8 cellular contexts compared by ENCODE assay signal in the genomic region with DNA sequence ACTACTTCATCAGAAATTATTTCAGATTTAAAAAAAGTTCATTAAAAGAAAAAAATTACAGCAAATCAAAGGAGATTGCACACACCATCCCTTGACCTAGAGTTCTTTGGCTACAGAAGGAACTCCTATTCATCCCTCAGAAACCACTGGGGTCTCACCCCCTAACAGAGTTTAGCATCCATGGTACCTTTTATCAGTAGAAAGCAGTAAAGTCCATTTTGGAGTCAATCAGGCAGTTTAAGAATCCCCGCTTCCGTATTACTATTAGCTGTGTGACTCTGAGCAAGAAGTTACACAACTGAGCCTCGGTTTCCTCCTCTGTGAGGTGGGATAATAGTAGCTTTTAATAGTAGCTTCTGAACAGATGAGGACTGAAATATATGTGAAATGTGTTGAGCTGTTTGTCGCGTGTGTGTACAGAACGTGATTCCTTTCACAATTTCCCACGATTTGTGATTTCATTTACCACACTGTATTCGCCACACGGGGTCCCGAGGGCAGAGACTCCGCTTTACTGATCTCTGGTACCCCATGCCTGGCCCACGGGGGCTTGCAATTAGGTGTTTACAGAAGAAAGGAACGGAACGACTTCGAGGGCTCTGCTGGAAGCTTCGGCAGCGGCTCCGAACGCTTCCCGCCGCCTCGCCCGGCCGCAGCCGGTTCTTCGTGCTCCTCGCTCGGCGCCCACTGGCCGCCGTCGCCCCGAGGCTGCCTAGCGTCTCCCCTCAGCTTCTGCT.
DNase-seq lines count a peak whose midpoint lies in the region; ATAC-seq and TF ChIP-seq lines count a peak whose summit lies in the region.

No MANE protein-coding gene starts in this region.

- no peak for TF ChIP-seq EP300 in upper lobe of left lung (IDR thresholded peaks at IDR 0.05)

- H3K27me3 ChIP-seq in SJCRH30 (no peaks in the 10 kb centered on the region), upper lobe of left lung (no peaks in the 10 kb centered on the region)

- no peak for TF ChIP-seq POLR2A in upper lobe of left lung (IDR thresholded peaks at IDR 0.05)

- H3K27ac ChIP-seq in SJCRH30 (peak overlapping the region; percentile 77), coronary artery (peak overlapping the region; percentile 93 to 99), upper lobe of left lung (peak overlapping the region; percentile 87 to 92 (median 90))

- 8 to 25% methylated on average over 10 to 34 of the region's 34 CpGs for WGBS in upper lobe of left lung, 2 donors

- H3K9me3 Mint-ChIP-seq in memory B cell, result no peaks in the 10 kb centered on the region

- ATAC-seq in memory B cell (ENCODE audit: low read depth), result peak; percentile 21
- peak in 1 of 2 donors; percentile 34 for ATAC-seq in upper lobe of left lung (ENCODE audit: low FRiP score in 2 of 2)
- no peak for ATAC-seq in HG02938 (IDR thresholded peaks at IDR 0.05; ENCODE audit: unreplicated experiment)

- H3K36me3 Mint-ChIP-seq in memory B cell, result no peaks in the 10 kb centered on the region

- H3K27ac Mint-ChIP-seq in memory B cell, result no peak overlapping the region

- DNase-seq in stimulated activated CD8-positive, alpha-beta memory T cell treated with anti-CD3 and anti-CD28 coated beads, Interleukin-12 subunit alpha, Interleukin-12 subunit beta, amount 100 ng/mL, for 4 hours (ENCODE audit: low read depth), result peak; percentile 13
- DNase-seq in stimulated activated CD8-positive, alpha-beta memory T cell treated with anti-CD3 and anti-CD28 coated beads, Interleukin-4, amount 100 ng/mL, for 48 hours, result no peak
- peak in 1 of 2 experiments; percentile 61 for DNase-seq in SJCRH30
- no peak for DNase-seq in coronary artery (ENCODE audit: low spot score)
- DNase-seq in memory B cell (ENCODE audit: low spot score in 2 of 2), result no peak
- no peak for DNase-seq in upper lobe of left lung
- no peak for DNase-seq in NCI-H146 treated with DMSO at 0.1 percent for 48 hours (lab: John Stamatoyannopoulos, UW; ENCODE audit: unreplicated experiment)

- H3K4me1 ChIP-seq in SJCRH30, result peaks cover 25% of the 10 kb centered on the region
- H3K4me1 ChIP-seq in upper lobe of left lung, result peaks cover 6 to 38% (median 30%) of the 10 kb centered on the region in 4 donors

- peak overlapping the region; percentile 70 for H3K4me3 ChIP-seq in SJCRH30
- peak overlapping the region; percentile 76 for H3K4me3 ChIP-seq in coronary artery
- peak overlapping the region; percentile 46 to 74 (median 65) for H3K4me3 ChIP-seq in upper lobe of left lung

- H3K4me1 Mint-ChIP-seq in memory B cell, result peaks cover 13% of the 10 kb centered on the region

- H3K36me3 ChIP-seq in SJCRH30 (no peaks in the 10 kb centered on the region), upper lobe of left lung (no peaks in the 10 kb centered on the region)

- no peak for TF ChIP-seq CTCF in coronary artery (IDR thresholded peaks at IDR 0.05)
- TF ChIP-seq CTCF in upper lobe of left lung (IDR thresholded peaks at IDR 0.05), result peak in 1 of 6 experiments; percentile 21

- peak overlapping the region; percentile 85 for H3K4me3 Mint-ChIP-seq in memory B cell

- peaks cover 20% of the 10 kb centered on the region for H3K27me3 Mint-ChIP-seq in memory B cell

- H3K9me3 ChIP-seq in SJCRH30 (replicated peaks) (no peaks in the 10 kb centered on the region), upper lobe of left lung (no peaks in the 10 kb centered on the region)
